8 cellular contexts compared by ENCODE assay signal in genomic region chr12:57845478-57846284, GRCh38. TPM values are rescaled to one million over a fixed set of nuclear protein-coding genes. Genes with fewer than 3 reads are reported as not detected.
DNase-seq lines count a peak whose midpoint lies in the region; ATAC-seq lines count a peak whose summit lies in the region.

No MANE protein-coding gene starts in this region.

- no peaks in the 10 kb centered on the region for H3K36me3 ChIP-seq in SK-N-MC (ENCODE audit: insufficient read depth, low read length)
- no peaks in the 10 kb centered on the region for H3K36me3 ChIP-seq in trophoblast cell (ENCODE audit: control insufficient read depth in 1 of 2, insufficient read depth in 2 of 2, low read length in 2 of 2)

- H3K4me1 ChIP-seq in trophoblast cell (ENCODE audit: control insufficient read depth in 1 of 2, insufficient read depth in 2 of 2, low read length in 2 of 2): peaks cover 9 to 10% of the 10 kb centered on the region in 2 experiments

- H3K4me3 ChIP-seq in SK-N-MC: peak overlapping the region; percentile 97
- peak overlapping the region; percentile 90 for H3K4me3 ChIP-seq in trophoblast cell (ENCODE audit: low read depth, low read length)

- H4K8ac ChIP-seq in trophoblast cell (ENCODE audit: low read depth, low read length): peak overlapping the region; percentile 31

- no peaks in the 10 kb centered on the region for H3K27me3 ChIP-seq in trophoblast cell (ENCODE audit: insufficient read depth, low read length)

- H3K79me1 ChIP-seq in trophoblast cell (ENCODE audit: low read length): peaks cover 15% of the 10 kb centered on the region

- H3K14ac ChIP-seq in trophoblast cell (ENCODE audit: low read length): peak overlapping the region; percentile 85

- peak overlapping the region; percentile 86 for H4K91ac ChIP-seq in trophoblast cell (ENCODE audit: low read depth, low read length)

- H3K4me1 Mint-ChIP-seq in activated naive CD8-positive, alpha-beta T cell treated with anti-CD3 and anti-CD28 coated beads, Interleukin-2, amount 50 U/mL, for 24 hours: peaks cover 56% of the 10 kb centered on the region

- ATAC-seq in GM19043 (IDR thresholded peaks at IDR 0.05; ENCODE audit: low read depth, unreplicated experiment): peak; percentile 33
- peak; percentile 33 for ATAC-seq in HG03342 (IDR thresholded peaks at IDR 0.05; ENCODE audit: unreplicated experiment)
- ATAC-seq in activated naive CD8-positive, alpha-beta T cell treated with anti-CD3 and anti-CD28 coated beads, Interleukin-2, amount 50 U/mL, for 24 hours: peak; percentile 17

- peak overlapping the region; percentile 86 for H3K4me2 ChIP-seq in trophoblast cell (ENCODE audit: low read length)

- peak overlapping the region; percentile 79 for H4K12ac ChIP-seq in trophoblast cell (ENCODE audit: low read depth, low read length)

- no peaks in the 10 kb centered on the region for H3K36me3 Mint-ChIP-seq in activated naive CD8-positive, alpha-beta T cell treated with anti-CD3 and anti-CD28 coated beads, Interleukin-2, amount 50 U/mL, for 24 hours (ENCODE audit: low read depth)

- H3K9me3 ChIP-seq in SK-N-MC (ENCODE audit: low read depth, low read length) (no peaks in the 10 kb centered on the region), trophoblast cell (ENCODE audit: insufficient read depth, low read depth, low read length) (no peaks in the 10 kb centered on the region)

- H3K18ac ChIP-seq in trophoblast cell (ENCODE audit: low read length): peak overlapping the region; percentile 91

- DNase-seq in AG20443 (ENCODE audit: low spot score) (peak; percentile 61), SK-N-MC (ENCODE audit: low read depth, low spot score) (no peak), cardiac septum (ENCODE audit: low spot score) (peak; percentile 89), trophoblast cell (peak; percentile 32 to 56), OCI-M2 (lab: John Stamatoyannopoulos, UW; ENCODE audit: unreplicated experiment) (no peak)
- DNase-seq in activated naive CD8-positive, alpha-beta T cell treated with anti-CD3 and anti-CD28 coated beads, Interleukin-2, amount 50 U/mL, for 24 hours: peak; percentile 73

- peak overlapping the region; percentile 62 for H2AFZ ChIP-seq in trophoblast cell (ENCODE audit: insufficient read depth, low read length, poor library complexity)

- H3K79me2 ChIP-seq in trophoblast cell (ENCODE audit: control insufficient read depth, insufficient read depth, low read length, poor library complexity): peaks cover 14% of the 10 kb centered on the region

- H3K27ac ChIP-seq in SK-N-MC: peak overlapping the region; percentile 92
- peak overlapping the region; percentile 96 for H3K27ac ChIP-seq in trophoblast cell (ENCODE audit: low read depth, low read length)

- peak overlapping the region; percentile 88 for H2BK120ac ChIP-seq in trophoblast cell (ENCODE audit: insufficient read depth, low read length, poor library complexity)

- peak overlapping the region; percentile 76 for H3K4me3 Mint-ChIP-seq in activated naive CD8-positive, alpha-beta T cell treated with anti-CD3 and anti-CD28 coated beads, Interleukin-2, amount 50 U/mL, for 24 hours

- peak overlapping the region; percentile 78 for H3K27ac Mint-ChIP-seq in activated naive CD8-positive, alpha-beta T cell treated with anti-CD3 and anti-CD28 coated beads, Interleukin-2, amount 50 U/mL, for 24 hours

- intact Hi-C loops in cardiac septum (cut with DNase I): loop anchor here (2.0 kb wide), 3 partner anchors 19 to 51 kb away; no protein-coding TSS in a partner anchor

- peak overlapping the region; percentile 75 for H2BK5ac ChIP-seq in trophoblast cell (ENCODE audit: low read depth, low read length, poor library complexity)

- H3K27me3 Mint-ChIP-seq in activated naive CD8-positive, alpha-beta T cell treated with anti-CD3 and anti-CD28 coated beads, Interleukin-2, amount 50 U/mL, for 24 hours: no peaks in the 10 kb centered on the region

- H3K9me3 Mint-ChIP-seq in activated naive CD8-positive, alpha-beta T cell treated with anti-CD3 and anti-CD28 coated beads, Interleukin-2, amount 50 U/mL, for 24 hours: no peaks in the 10 kb centered on the region

- H3K4ac ChIP-seq in trophoblast cell (ENCODE audit: low read depth, low read length): peak overlapping the region; percentile 93

- H3K23ac ChIP-seq in trophoblast cell (ENCODE audit: low read length): no peak overlapping the region

- peak overlapping the region; percentile 71 for H2AK5ac ChIP-seq in trophoblast cell (ENCODE audit: low read length)

- H2BK12ac ChIP-seq in trophoblast cell (ENCODE audit: low read length): peak overlapping the region; percentile 51

- H3K9ac ChIP-seq in SK-N-MC (ENCODE audit: insufficient read length) (peak overlapping the region; percentile 90), trophoblast cell (ENCODE audit: low read length) (peak overlapping the region; percentile 78)

- WGBS in trophoblast cell (ENCODE audit: extremely low coverage, insufficient coverage, insufficient read length): no CpG with 5 or more reads among the region's 81 CpGs

RNA-seq across cellular contexts. Expression of gene CTDSP2, which starts 0.8 kb away (rescaled TPM):
- 89.2 TPM for total RNA-seq in cardiac septum
- polyA plus RNA-seq in trophoblast cell (2013): 36.3 and 38.7 TPM in 2 replicates

RNA-seq across cellular contexts. Expression of gene AVIL, which starts 27.1 kb away (rescaled TPM):
- 3.5 TPM for total RNA-seq in cardiac septum
- 0.52 and 0.64 TPM in 2 replicates for polyA plus RNA-seq in trophoblast cell (2013)

Comparison
In these comparisons a context has a peak if more than half of its experiments do, and no peak if none do; other contexts are left out.
1. DNase-seq: peak in AG20443 (single experiment), activated naive CD8-positive, alpha-beta T cell treated with anti-CD3 and anti-CD28 coated beads, Interleukin-2, amount 50 U/mL, for 24 hours (single experiment), cardiac septum (single experiment) and trophoblast cell (2 of 2); none in SK-N-MC (single experiment) and OCI-M2 (single experiment).
2. Peak in every context shown above with its lines, with median percentiles within 50 percentile points of each other: ATAC-seq.